In genomic region chr1:42690477-42691156, GRCh38 we compare ENCODE assay signal across 14 cellular contexts. TPM values are rescaled to one million over a fixed set of nuclear protein-coding genes. Genes with fewer than 3 reads are reported as not detected.
DNase-seq lines count a peak whose midpoint lies in the region; TF ChIP-seq lines count a peak whose summit lies in the region.
"Had no signal": no experiment of that assay in that cellular context is flagged by ENCODE, and none has a peak within 500 bp of the region (broad histone marks: within the 10 kb centered on the region; RNA-seq: fewer than 3 reads in every experiment).

No MANE protein-coding gene starts in this region.

- H3F3A ChIP-seq in neural progenitor cell (ENCODE audit: low read depth), result peaks cover 42% of the 10 kb centered on the region

- H3K4me2 ChIP-seq in KMS-11 (no peak overlapping the region; the same call in 1 of the 2 replicates), neural progenitor cell (peak overlapping the region; percentile 65)

- H3K9ac ChIP-seq in KMS-11 (no peak overlapping the region), neural progenitor cell (no peak overlapping the region)

- H3K4me1 ChIP-seq in KMS-11 (ENCODE audit: low read depth, poor library complexity, severe bottlenecking) (peaks cover 63% of the 10 kb centered on the region), neural progenitor cell (peaks cover 31% of the 10 kb centered on the region)

- peaks cover 44% of the 10 kb centered on the region for H3K4me1 Mint-ChIP-seq in neural progenitor cell

- H3K9me3 ChIP-seq in neural progenitor cell (ENCODE audit: low read depth), result no peaks in the 10 kb centered on the region

- no peak overlapping the region for H3K27ac Mint-ChIP-seq in neural progenitor cell

- H3K27me3 Mint-ChIP-seq in neural progenitor cell (ENCODE audit: insufficient read depth, low read depth), result no peaks in the 10 kb centered on the region

- H3K27me3 ChIP-seq in KMS-11 (ENCODE audit: insufficient read depth, low read depth), result no peaks in the 10 kb centered on the region
- H3K27me3 ChIP-seq in brain microvascular endothelial cell (replicated peaks), result no peaks in the 10 kb centered on the region
- H3K27me3 ChIP-seq in neural progenitor cell, result no peaks in the 10 kb centered on the region

- in situ Hi-C loops in brain microvascular endothelial cell (cut with HindIII; ENCODE audit: low pct_ligation_motif_present, low sequenced_read_pairs), result no loop called here

- H3K27ac ChIP-seq in KMS-11 (no peak overlapping the region; the same call in 1 of the 2 replicates), brain microvascular endothelial cell (no peak overlapping the region), neural progenitor cell (no peak overlapping the region)
- H3K27ac ChIP-seq: HL-60 had no signal

- H4K20me1 ChIP-seq in KMS-11 (ENCODE audit: insufficient read depth) (peaks cover 92% of the 10 kb centered on the region), neural progenitor cell (ENCODE audit: low read depth) (peaks cover 100% of the 10 kb centered on the region)

- TF ChIP-seq CTCF in KMS-11 (conservative IDR thresholded peaks at IDR 0.05; ENCODE audit: low read depth, low read length), result 0 out of 2 replicates have a peak, but pooled peaks have one; percentile 17
- peak; percentile 31 for TF ChIP-seq CTCF in brain microvascular endothelial cell (IDR thresholded peaks at IDR 0.05; ENCODE audit: low read depth, low read length, missing control alignments)
- TF ChIP-seq CTCF in neural progenitor cell (IDR thresholded peaks at IDR 0.05), result peak; percentile 19

- H3K36me3 ChIP-seq in KMS-11 (ENCODE audit: insufficient read depth) (peaks cover 32% of the 10 kb centered on the region; the same call in 1 of the 2 replicates), brain microvascular endothelial cell (replicated peaks) (peaks cover 18% of the 10 kb centered on the region), neural progenitor cell (peaks cover 28% of the 10 kb centered on the region)

- H2AFZ ChIP-seq in KMS-11 (ENCODE audit: low read depth), result no peak overlapping the region
- H2AFZ ChIP-seq in neural progenitor cell (replicated peaks), result no peak overlapping the region

- H3K79me2 ChIP-seq in KMS-11 (ENCODE audit: insufficient read depth, low read depth) (peaks cover 100% of the 10 kb centered on the region), neural progenitor cell (ENCODE audit: low read depth) (peaks cover 100% of the 10 kb centered on the region)

- no peaks in the 10 kb centered on the region for H3K9me3 Mint-ChIP-seq in neural progenitor cell
- H3K9me3 Mint-ChIP-seq: activated naive CD4-positive, alpha-beta T cell treated with anti-CD3 and anti-CD28 coated beads for 36 hours had no signal

- H3K4me3 Mint-ChIP-seq in neural progenitor cell, result no peak overlapping the region
- H3K4me3 Mint-ChIP-seq: activated naive CD4-positive, alpha-beta T cell treated with anti-CD3 and anti-CD28 coated beads for 36 hours had no signal

- H3K36me3 Mint-ChIP-seq in neural progenitor cell, result peaks cover 26% of the 10 kb centered on the region

- DNase-seq in NCI-H1105 treated with DMSO at 0.1 percent for 48 hours (lab: John Stamatoyannopoulos, UW) (peak; percentile 16), NCI-H1105 (lab: John Stamatoyannopoulos, UW) (no peak), brain microvascular endothelial cell (no peak), neural progenitor cell (ENCODE audit: low spot score) (no peak), GOT3 (lab: John Stamatoyannopoulos, UW) (no peak), SHP77 (lab: John Stamatoyannopoulos, UW) (no peak), ecto neural progenitor cell (ENCODE audit: low spot score) (no peak)
- DNase-seq: activated naive CD4-positive, alpha-beta T cell treated with anti-CD3 and anti-CD28 coated beads for 36 hours had no signal

- H3K4me3 ChIP-seq in KMS-11 (IDR thresholded peaks at IDR 0.05; ENCODE audit: insufficient read depth, low read depth, low read length) (no peak overlapping the region), brain microvascular endothelial cell (ENCODE audit: low read depth, low read length) (no peak overlapping the region), neural progenitor cell (no peak overlapping the region)

RNA-seq across cellular contexts. Expression of gene YBX1, which starts 8.4 kb away (rescaled TPM):
- 1,302 and 1,610 TPM in 2 replicates for total RNA-seq in neural progenitor cell (ENCODE audit: low replicate concordance)

RNA-seq across cellular contexts. Expression of gene PPIH, which starts 32.4 kb away (rescaled TPM):
- 77.9 and 126 TPM in 2 replicates for total RNA-seq in neural progenitor cell (ENCODE audit: low replicate concordance)

RNA-seq across cellular contexts. Expression of gene CLDN19, which starts 49.4 kb away (rescaled TPM):
- 0.19 and 2.3 TPM in 2 replicates for total RNA-seq in neural progenitor cell (ENCODE audit: low replicate concordance)
- total RNA-seq: A172; activated naive CD4-positive, alpha-beta T cell treated with anti-CD3 and anti-CD28 coated beads for 36 hours; fibroblast of lung; T-helper 1 cell treated with Interleukin-12 subunit alpha and Interleukin-12 subunit beta and Interleukin-4 antibody, amounts not matched to agents 30 ng/mL and 1 ng/mL, for 36 hours; ureter had no signal
